Comparison of ENCODE assay signal across 25 cellular contexts in genomic region chr6:15500078-15500740, GRCh38.
DNase-seq lines count a peak whose midpoint lies in the region; ATAC-seq lines count a peak whose summit lies in the region.
"Had no signal": no experiment of that assay in that cellular context is flagged by ENCODE, and none has a peak within 500 bp of the region (broad histone marks: within the 10 kb centered on the region; RNA-seq: fewer than 3 reads in every experiment).

No MANE protein-coding gene starts in this region.

- H3K27ac Mint-ChIP-seq in CD4-positive, CD25-positive, alpha-beta regulatory T cell = peak overlapping the region in 2 of 3 donors; percentile 67 to 87
- H3K27ac Mint-ChIP-seq in effector memory CD8-positive, alpha-beta T cell = peak overlapping the region; percentile 9 to 68

- no peaks in the 10 kb centered on the region for H3K27me3 ChIP-seq in BLaER1 treated with 17β-estradiol and CSF1 and Interleukin-3, amounts not matched to agents 10 nM and 100 nM
- H3K27me3 ChIP-seq in CD4-positive, CD25-positive, alpha-beta regulatory T cell (ENCODE audit: control insufficient read depth, insufficient read depth, low read length) = no peaks in the 10 kb centered on the region
- H3K27me3 ChIP-seq: pancreas, SJSA1, uterus had no signal

- peaks cover 0 to 5% (median 3%) of the 10 kb centered on the region in 4 donors for H3K4me1 Mint-ChIP-seq in CD4-positive, CD25-positive, alpha-beta regulatory T cell
- peaks cover 4 to 11% of the 10 kb centered on the region in 2 donors for H3K4me1 Mint-ChIP-seq in effector memory CD8-positive, alpha-beta T cell (ENCODE audit: low read depth in 2 of 2)

- H3K27me3 Mint-ChIP-seq in CD4-positive, CD25-positive, alpha-beta regulatory T cell = no peaks in the 10 kb centered on the region
- H3K27me3 Mint-ChIP-seq in effector memory CD8-positive, alpha-beta T cell = no peaks in the 10 kb centered on the region
- H3K27me3 Mint-ChIP-seq: naive thymus-derived CD8-positive, alpha-beta T cell had no signal

- H3K9me3 Mint-ChIP-seq in CD4-positive, CD25-positive, alpha-beta regulatory T cell = no peaks in the 10 kb centered on the region
- H3K9me3 Mint-ChIP-seq in effector memory CD8-positive, alpha-beta T cell = no peaks in the 10 kb centered on the region
- H3K9me3 Mint-ChIP-seq: naive thymus-derived CD8-positive, alpha-beta T cell had no signal

- peaks cover 25 to 100% (median 83%) of the 10 kb centered on the region in 11 experiments; a peak in 20 of 22 replicates for H4K20me1 ChIP-seq in BLaER1 treated with 17β-estradiol and CSF1 and Interleukin-3, amounts not matched to agents 10 nM and 100 nM

- H3K36me3 Mint-ChIP-seq in CD4-positive, CD25-positive, alpha-beta regulatory T cell = peaks cover 21% of the 10 kb centered on the region
- H3K36me3 Mint-ChIP-seq in effector memory CD8-positive, alpha-beta T cell (ENCODE audit: insufficient read depth) = peaks cover 68% of the 10 kb centered on the region

- peaks cover 5 to 51% (median 41%) of the 10 kb centered on the region in 10 experiments; a peak in 15 of 20 replicates for H3K4me1 ChIP-seq in BLaER1 treated with 17β-estradiol and CSF1 and Interleukin-3, amounts not matched to agents 10 nM and 100 nM
- no peaks in the 10 kb centered on the region for H3K4me1 ChIP-seq in CD4-positive, CD25-positive, alpha-beta regulatory T cell (ENCODE audit: control insufficient read depth, insufficient read depth, low read length, poor library complexity, severe bottlenecking)

- intact Hi-C loops in posterior vena cava (cut with DNase I) = loop anchor here in 1 of 2 donors (10.0 kb wide), 1 partner anchor 105 kb away; no protein-coding TSS in a partner anchor

- no peak overlapping the region for H3K4me3 ChIP-seq in BLaER1 treated with 17β-estradiol and CSF1 and Interleukin-3, amounts not matched to agents 10 nM and 100 nM
- no peak overlapping the region for H3K4me3 ChIP-seq in CD4-positive, CD25-positive, alpha-beta regulatory T cell (ENCODE audit: low read depth, low read length)
- H3K4me3 ChIP-seq: coronary artery, HAP-1, pancreas, SJSA1, uterus had no signal

- no peak overlapping the region for H3K27ac ChIP-seq in BLaER1 treated with 17β-estradiol and CSF1 and Interleukin-3, amounts not matched to agents 10 nM and 100 nM
- H3K27ac ChIP-seq in CD4-positive, CD25-positive, alpha-beta regulatory T cell (ENCODE audit: insufficient read depth, low read length, poor library complexity, severe bottlenecking) = no peak overlapping the region
- H3K27ac ChIP-seq: coronary artery, pancreas, SJSA1, uterus had no signal

- H3K4me3 Mint-ChIP-seq in CD4-positive, CD25-positive, alpha-beta regulatory T cell = no peak overlapping the region
- H3K4me3 Mint-ChIP-seq in effector memory CD8-positive, alpha-beta T cell = no peak overlapping the region

- H3K9ac ChIP-seq in BLaER1 treated with 17β-estradiol and CSF1 and Interleukin-3, amounts not matched to agents 10 nM and 100 nM = 0 out of 22 replicates have a peak overlapping the region, but pooled peaks of 1 of the 11 experiments have one; percentile 33

- no peak for ATAC-seq in CD4-positive, CD25-positive, alpha-beta regulatory T cell (ENCODE audit: low read depth in 2 of 2)
- no peak for ATAC-seq in effector memory CD8-positive, alpha-beta T cell (replicated peaks)
- no peak for ATAC-seq in HG03520 (IDR thresholded peaks at IDR 0.05; ENCODE audit: unreplicated experiment)
- ATAC-seq: naive thymus-derived CD8-positive, alpha-beta T cell; pancreas; right cardiac atrium had no signal

- peak overlapping the region in 7 of 11 experiments; percentile 22 to 51 (median 33); a peak in 12 of 22 replicates for H3K4me2 ChIP-seq in BLaER1 treated with 17β-estradiol and CSF1 and Interleukin-3, amounts not matched to agents 10 nM and 100 nM

- no peaks in the 10 kb centered on the region for H3K9me3 ChIP-seq in BLaER1 treated with 17β-estradiol and CSF1 and Interleukin-3, amounts not matched to agents 10 nM and 100 nM (replicated peaks in 1 of 11)
- no peaks in the 10 kb centered on the region for H3K9me3 ChIP-seq in CD4-positive, CD25-positive, alpha-beta regulatory T cell (ENCODE audit: control insufficient read depth in 2 of 2, low read length in 2 of 2)
- H3K9me3 ChIP-seq: HAP-1, pancreas, SJSA1, uterus had no signal

- peaks cover 95 to 100% (median 99%) of the 10 kb centered on the region in 11 experiments for H3K36me3 ChIP-seq in BLaER1 treated with 17β-estradiol and CSF1 and Interleukin-3, amounts not matched to agents 10 nM and 100 nM
- H3K36me3 ChIP-seq in CD4-positive, CD25-positive, alpha-beta regulatory T cell (ENCODE audit: control insufficient read depth, insufficient read depth, low read length) = peaks cover 54% of the 10 kb centered on the region
- H3K36me3 ChIP-seq: HAP-1, uterus had no signal

- DNase-seq in CD4-positive, CD25-positive, alpha-beta regulatory T cell = no peak
- no peak for DNase-seq in effector memory CD8-positive, alpha-beta T cell
- DNase-seq in posterior vena cava (ENCODE audit: low spot score) = peak; percentile 52
- DNase-seq in NCI-H2029 (lab: John Stamatoyannopoulos, UW) = no peak
- DNase-seq in EL = no peak
- DNase-seq: activated CD4-positive, CD25-positive, alpha-beta regulatory T cell; activated gamma-delta T cell treated with Interleukin-2 at 50 U/mL for 16 hours; anterior cingulate cortex; effector memory CD4-positive, alpha-beta T cell; midbrain; MM.1S; NCI-H1417; NCI-H2081 treated with DMSO at 0.1 percent for 48 hours; NCI-H345; NCI-H82; right cardiac atrium; stimulated activated CD4-positive, alpha-beta T cell treated with anti-CD3 and anti-CD28 coated beads, Interleukin-2, amount 100 ng/mL, for 48 hours; uterus had no signal
